ENCODE assay signal across 12 cellular contexts in the genomic region with DNA sequence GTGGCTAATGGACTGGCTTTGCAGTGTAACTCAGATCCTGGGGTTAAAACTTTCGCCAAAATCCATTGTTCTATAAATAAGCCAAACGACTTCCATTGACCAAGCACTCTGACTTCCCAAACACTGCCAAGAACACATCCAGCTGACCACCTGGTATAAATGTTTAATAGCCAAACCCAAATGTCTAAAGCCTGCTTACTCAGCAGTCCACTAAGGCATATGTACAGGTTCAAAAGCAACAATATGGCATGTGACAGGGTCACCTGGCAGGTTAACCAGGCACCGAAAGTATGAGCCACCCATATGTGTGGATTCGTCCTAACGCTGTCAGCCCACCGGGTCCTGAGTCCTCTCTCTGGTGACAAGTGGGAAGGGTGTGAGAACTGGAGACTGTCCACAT. TPM values are rescaled to one million over a fixed set of nuclear protein-coding genes. Genes with fewer than 3 reads are reported as not detected.
A peak's percentile ranks its signal among the peaks of the same experiment; 100 is the strongest.
DNase-seq lines count a peak whose midpoint lies in the region; ATAC-seq, FAIRE-seq and TF ChIP-seq lines count a peak whose summit lies in the region.
"Had no signal": no experiment of that assay in that cellular context is flagged by ENCODE, and none has a peak within 500 bp of the region (broad histone marks: within the 10 kb centered on the region; RNA-seq: fewer than 3 reads in every experiment).

No MANE protein-coding gene starts in this region.

- H3K9ac ChIP-seq in smooth muscle cell (ENCODE audit: low read depth) = no peak overlapping the region

- H3K27me3 ChIP-seq in gastroesophageal sphincter = no peaks in the 10 kb centered on the region
- no peaks in the 10 kb centered on the region for H3K27me3 ChIP-seq in smooth muscle cell (ENCODE audit: low read depth)

- H3K27ac ChIP-seq in gastroesophageal sphincter (peak overlapping the region in 3 of 4 donors; percentile 100), smooth muscle cell (ENCODE audit: low read depth) (peak overlapping the region; percentile 5)

- peaks cover 35% of the 10 kb centered on the region for H3K36me3 Mint-ChIP-seq in T-helper 2 cell treated with Interferon-gamma antibody and Interleukin-4, amounts not matched to agents 5 μg/mL and 100 μg/mL, for 36 hours (ENCODE audit: low read depth)
- peaks cover 36% of the 10 kb centered on the region for H3K36me3 Mint-ChIP-seq in activated T-helper 1 cell treated with anti-CD3 and anti-CD28 coated beads, Interleukin-12 subunit alpha, Interleukin-12 subunit beta, Interleukin-2, Interleukin-4 antibody, amounts not matched to agents 30 ng/mL and 10 ng/mL and 1 ng/mL, durations not matched to agents 14 hours and 24 hours and 36 hours (ENCODE audit: low read depth)

- H3K9me3 Mint-ChIP-seq in T-helper 2 cell treated with Interferon-gamma antibody and Interleukin-4, amounts not matched to agents 5 μg/mL and 100 μg/mL, for 36 hours = no peaks in the 10 kb centered on the region
- H3K9me3 Mint-ChIP-seq in activated T-helper 1 cell treated with anti-CD3 and anti-CD28 coated beads, Interleukin-12 subunit alpha, Interleukin-12 subunit beta, Interleukin-2, Interleukin-4 antibody, amounts not matched to agents 30 ng/mL and 10 ng/mL and 1 ng/mL, durations not matched to agents 14 hours and 24 hours and 36 hours = no peaks in the 10 kb centered on the region

- H3K4me1 Mint-ChIP-seq in T-helper 2 cell treated with Interferon-gamma antibody and Interleukin-4, amounts not matched to agents 5 μg/mL and 100 μg/mL, for 36 hours (ENCODE audit: low read depth) = peaks cover 38% of the 10 kb centered on the region
- peaks cover 56% of the 10 kb centered on the region for H3K4me1 Mint-ChIP-seq in activated T-helper 1 cell treated with anti-CD3 and anti-CD28 coated beads, Interleukin-12 subunit alpha, Interleukin-12 subunit beta, Interleukin-2, Interleukin-4 antibody, amounts not matched to agents 30 ng/mL and 10 ng/mL and 1 ng/mL, durations not matched to agents 14 hours and 24 hours and 36 hours (ENCODE audit: low read depth)

- 68 to 89% methylated on average over 3 to 6 of the region's 6 CpGs for WGBS in gastroesophageal sphincter (ENCODE audit: low coverage in 1 of 2), 2 donors
- 99% methylated on average over 6 of the region's 6 CpGs for WGBS in smooth muscle cell (ENCODE audit: low lambda C conversion rate)

- H3K79me2 ChIP-seq in smooth muscle cell (ENCODE audit: low read depth) = peaks cover 69% of the 10 kb centered on the region

- TF ChIP-seq CTCF in gastroesophageal sphincter (IDR thresholded peaks at IDR 0.05) = no peak
- no peak for TF ChIP-seq CTCF in smooth muscle cell (IDR thresholded peaks at IDR 0.05; ENCODE audit: borderline replicate concordance, insufficient read depth, poor library complexity, severe bottlenecking)

- H3K27me3 Mint-ChIP-seq in T-helper 2 cell treated with Interferon-gamma antibody and Interleukin-4, amounts not matched to agents 5 μg/mL and 100 μg/mL, for 36 hours (ENCODE audit: low read depth) = no peaks in the 10 kb centered on the region
- H3K27me3 Mint-ChIP-seq in activated T-helper 1 cell treated with anti-CD3 and anti-CD28 coated beads, Interleukin-12 subunit alpha, Interleukin-12 subunit beta, Interleukin-2, Interleukin-4 antibody, amounts not matched to agents 30 ng/mL and 10 ng/mL and 1 ng/mL, durations not matched to agents 14 hours and 24 hours and 36 hours (ENCODE audit: insufficient read depth) = no peaks in the 10 kb centered on the region

- H3K4me1 ChIP-seq in gastroesophageal sphincter (peaks cover 2 to 84% (median 66%) of the 10 kb centered on the region in 3 donors), smooth muscle cell (ENCODE audit: low read depth) (peaks cover 13% of the 10 kb centered on the region)

- H3K9me3 ChIP-seq in gastroesophageal sphincter (no peaks in the 10 kb centered on the region), smooth muscle cell (replicated peaks; ENCODE audit: low read depth) (no peaks in the 10 kb centered on the region)

- DNase-seq in T-helper 2 cell treated with Interferon-gamma antibody and Interleukin-4, amounts not matched to agents 5 μg/mL and 100 μg/mL, for 36 hours (ENCODE audit: low spot score) = no peak
- DNase-seq in T-helper 2 cell (no peak), smooth muscle cell (lab: John Stamatoyannopoulos, UW; ENCODE audit: unreplicated experiment) (no peak), COR-L47 (lab: John Stamatoyannopoulos, UW) (no peak), frontal cortex (ENCODE audit: low spot score in 2 of 2) (no peak), middle frontal gyrus (ENCODE audit: extremely low spot score, low spot score) (no peak)
- DNase-seq in activated T-helper 1 cell treated with anti-CD3 and anti-CD28 coated beads, Interleukin-12 subunit alpha, Interleukin-12 subunit beta, Interleukin-2, Interleukin-4 antibody, amounts not matched to agents 30 ng/mL and 10 ng/mL and 1 ng/mL, durations not matched to agents 14 hours and 24 hours and 36 hours (ENCODE audit: low spot score) = no peak
- DNase-seq: activated CD4-positive, alpha-beta T cell treated with anti-CD3 and anti-CD28 coated beads, Interleukin-2, amount 50 U/mL, for 4 hours had no signal

- peaks cover 0 to 32% of the 10 kb centered on the region in 2 donors for H3K36me3 ChIP-seq in gastroesophageal sphincter
- no peaks in the 10 kb centered on the region for H3K36me3 ChIP-seq in smooth muscle cell (ENCODE audit: low read depth)

- intact Hi-C loops in activated T-helper 1 cell treated with anti-CD3 and anti-CD28 coated beads, Interleukin-12 subunit alpha, Interleukin-12 subunit beta, Interleukin-2, Interleukin-4 antibody, amounts not matched to agents 30 ng/mL and 10 ng/mL and 1 ng/mL, durations not matched to agents 14 hours and 24 hours and 36 hours (cut with micrococcal nuclease) = loop anchor here (5.0 kb wide), 1 partner anchor 34 kb away; no protein-coding TSS in a partner anchor

- no peak for TF ChIP-seq POLR2A in gastroesophageal sphincter (IDR thresholded peaks at IDR 0.05)

- TF ChIP-seq EP300 in gastroesophageal sphincter (IDR thresholded peaks at IDR 0.05) = no peak

- no peak overlapping the region for H2AFZ ChIP-seq in smooth muscle cell (ENCODE audit: low read depth)

- H3K4me2 ChIP-seq in smooth muscle cell = peak overlapping the region; percentile 99

- no peak for FAIRE-seq in frontal cortex (lab: Jason Lieb, UNC)
- FAIRE-seq: HTR-8/SVneo had no signal

- H3K4me3 ChIP-seq in gastroesophageal sphincter (peak overlapping the region in 1 of 2 donors; percentile 100), smooth muscle cell (no peak overlapping the region)

- peak overlapping the region; percentile 97 for H3K4me3 Mint-ChIP-seq in T-helper 2 cell treated with Interferon-gamma antibody and Interleukin-4, amounts not matched to agents 5 μg/mL and 100 μg/mL, for 36 hours
- peak overlapping the region; percentile 94 for H3K4me3 Mint-ChIP-seq in activated T-helper 1 cell treated with anti-CD3 and anti-CD28 coated beads, Interleukin-12 subunit alpha, Interleukin-12 subunit beta, Interleukin-2, Interleukin-4 antibody, amounts not matched to agents 30 ng/mL and 10 ng/mL and 1 ng/mL, durations not matched to agents 14 hours and 24 hours and 36 hours

- no peak overlapping the region for H3K27ac Mint-ChIP-seq in T-helper 2 cell treated with Interferon-gamma antibody and Interleukin-4, amounts not matched to agents 5 μg/mL and 100 μg/mL, for 36 hours
- no peak overlapping the region for H3K27ac Mint-ChIP-seq in activated T-helper 1 cell treated with anti-CD3 and anti-CD28 coated beads, Interleukin-12 subunit alpha, Interleukin-12 subunit beta, Interleukin-2, Interleukin-4 antibody, amounts not matched to agents 30 ng/mL and 10 ng/mL and 1 ng/mL, durations not matched to agents 14 hours and 24 hours and 36 hours

- peaks cover 11% of the 10 kb centered on the region for H3F3A ChIP-seq in smooth muscle cell (ENCODE audit: low read depth)

- H4K20me1 ChIP-seq in smooth muscle cell (ENCODE audit: low read depth) = peaks cover 63% of the 10 kb centered on the region

- no peak for ATAC-seq in gastroesophageal sphincter
- ATAC-seq: HCT116 had no signal

RNA-seq across cellular contexts. Expression of a gene that starts 2.1 kb away (rescaled TPM):
- 154 and 161 TPM in 2 replicates for total RNA-seq in activated T-helper 1 cell treated with anti-CD3 and anti-CD28 coated beads, Interleukin-12 subunit alpha, Interleukin-12 subunit beta, Interleukin-2, Interleukin-4 antibody, amounts not matched to agents 30 ng/mL and 10 ng/mL and 1 ng/mL, durations not matched to agents 14 hours and 24 hours and 36 hours
- total RNA-seq in gastroesophageal sphincter (10 to 100 TPM; 23.4 to 92.1 (median 72.4) TPM), smooth muscle cell (51.6 and 75.3 TPM in 2 replicates), frontal cortex (22.8 TPM)
- polyA plus RNA-seq in smooth muscle cell = 135 and 172 TPM in 2 replicates

RNA-seq across cellular contexts. Expression of a gene that starts 42.6 kb away (rescaled TPM):
- 111 and 115 TPM in 2 replicates for total RNA-seq in activated T-helper 1 cell treated with anti-CD3 and anti-CD28 coated beads, Interleukin-12 subunit alpha, Interleukin-12 subunit beta, Interleukin-2, Interleukin-4 antibody, amounts not matched to agents 30 ng/mL and 10 ng/mL and 1 ng/mL, durations not matched to agents 14 hours and 24 hours and 36 hours
- 10 to 100 TPM; 11.2 to 38.5 (median 22.1) TPM for total RNA-seq in gastroesophageal sphincter
- total RNA-seq in smooth muscle cell = 151 and 180 TPM in 2 replicates
- 83.3 and 96.1 TPM in 2 replicates for polyA plus RNA-seq in smooth muscle cell
- 2.0 TPM for total RNA-seq in frontal cortex

RNA-seq across cellular contexts. Expression of a gene that starts 46.0 kb away (rescaled TPM):
- total RNA-seq in activated T-helper 1 cell treated with anti-CD3 and anti-CD28 coated beads, Interleukin-12 subunit alpha, Interleukin-12 subunit beta, Interleukin-2, Interleukin-4 antibody, amounts not matched to agents 30 ng/mL and 10 ng/mL and 1 ng/mL, durations not matched to agents 14 hours and 24 hours and 36 hours = 454 and 455 TPM in 2 replicates
- total RNA-seq in gastroesophageal sphincter (1 to 10 TPM in 1 of 4 donors, under 1 TPM in 2, not detected in 1; 0.58 to 1.7 (median 0.94) TPM), smooth muscle cell (not detected in 2 replicates), frontal cortex (not detected)
- 0.18 and 0.79 TPM in 2 replicates for polyA plus RNA-seq in smooth muscle cell
- total RNA-seq: myocyte had no signal

RNA-seq across cellular contexts. Expression of a gene that starts 58.8 kb away (rescaled TPM):
- total RNA-seq in activated T-helper 1 cell treated with anti-CD3 and anti-CD28 coated beads, Interleukin-12 subunit alpha, Interleukin-12 subunit beta, Interleukin-2, Interleukin-4 antibody, amounts not matched to agents 30 ng/mL and 10 ng/mL and 1 ng/mL, durations not matched to agents 14 hours and 24 hours and 36 hours = 59.5 and 60.8 TPM in 2 replicates
- 10 to 100 TPM in 3 of 4 donors, 1 to 10 TPM in 1; 6.5 to 28.2 (median 16.2) TPM for total RNA-seq in gastroesophageal sphincter
- 11.4 and 18.3 TPM in 2 replicates for total RNA-seq in smooth muscle cell
- polyA plus RNA-seq in smooth muscle cell = 23.1 and 34.6 TPM in 2 replicates
- total RNA-seq in frontal cortex = 17.1 TPM

Comparison
In these comparisons a context has a peak if more than half of its experiments do, and no peak if none do; other contexts are left out.
1. RNA of a gene that starts 46.0 kb away (total RNA-seq): 454 to 455 TPM in activated T-helper 1 cell treated with anti-CD3 and anti-CD28 coated beads, Interleukin-12 subunit alpha, Interleukin-12 subunit beta, Interleukin-2, Interleukin-4 antibody, amounts not matched to agents 30 ng/mL and 10 ng/mL and 1 ng/mL, durations not matched to agents 14 hours and 24 hours and 36 hours; 0.58 to 1.7 TPM in gastroesophageal sphincter, not detected in smooth muscle cell and not detected in frontal cortex (single experiment); every median in the first group is over 100 times any median in the second.